Comparison of ENCODE assay signal across 8 cellular contexts in genomic region chr11:57792060-57792541, GRCh38. TPM values are rescaled to one million over a fixed set of nuclear protein-coding genes. Genes with fewer than 3 reads are reported as not detected.
A peak's percentile ranks its signal among the peaks of the same experiment; 100 is the strongest.
DNase-seq lines count a peak whose midpoint lies in the region; ATAC-seq, FAIRE-seq and TF ChIP-seq lines count a peak whose summit lies in the region.

No MANE protein-coding gene starts in this region.

- peak; percentile 86 for ATAC-seq in HG02884 (IDR thresholded peaks at IDR 0.05; ENCODE audit: unreplicated experiment)

- FAIRE-seq in GM18507 (lab: Jason Lieb, UNC) (peak; percentile 97), keratinocyte (lab: Jason Lieb, UNC) (no peak)

- no peaks in the 10 kb centered on the region for H3K9me3 ChIP-seq in SK-N-MC (ENCODE audit: low read depth, low read length)
- H3K9me3 ChIP-seq in keratinocyte (ENCODE audit: control insufficient read depth, low read depth, low read length), result no peaks in the 10 kb centered on the region

- no peak overlapping the region for H2AFZ ChIP-seq in keratinocyte (ENCODE audit: control insufficient read depth, low read length)

- 0 out of 2 replicates have a peak overlapping the region, but pooled peaks have one; percentile 26 for H3K27ac ChIP-seq in SK-N-MC
- H3K27ac ChIP-seq in keratinocyte (ENCODE audit: control insufficient read depth, insufficient read depth, low read length), result peak overlapping the region; percentile 66

- dilution Hi-C loops in keratinocyte (cut with MboI; ENCODE audit: extremely low pct_ligation_motif_present, low sequenced_read_pairs), result no loop called here

- peaks cover 39% of the 10 kb centered on the region for H3K36me3 ChIP-seq in SK-N-MC (ENCODE audit: insufficient read depth, low read length)
- H3K36me3 ChIP-seq in keratinocyte (ENCODE audit: control insufficient read depth in 2 of 2, extremely low read depth in 1 of 2, insufficient read depth in 2 of 2, low read length in 2 of 2), result peaks cover 20 to 26% of the 10 kb centered on the region in 2 experiments

- no peak for TF ChIP-seq CTCF in keratinocyte (optimal IDR thresholded peaks at IDR 0.05 in 1 of 3, IDR thresholded peaks at IDR 0.05 in 1 of 3, conservative IDR thresholded peaks at IDR 0.05 in 1 of 3; ENCODE audit: extremely low read depth in 1 of 3, insufficient read depth in 2 of 3, low read length in 3 of 3)

- peak overlapping the region; percentile 67 for H3K4me2 ChIP-seq in keratinocyte (ENCODE audit: control insufficient read depth, extremely low read depth, insufficient read depth, low read depth, low read length)

- H3K79me2 ChIP-seq in keratinocyte (ENCODE audit: control insufficient read depth, insufficient read depth, low read length), result peaks cover 96% of the 10 kb centered on the region

- peak; percentile 62 for DNase-seq in GM18507 (ENCODE audit: extremely low spot score, insufficient read length, low read depth)
- DNase-seq in SK-N-MC (ENCODE audit: low read depth, low spot score), result no peak
- DNase-seq in activated naive CD4-positive, alpha-beta T cell treated with anti-CD3 and anti-CD28 coated beads, Interleukin-2, amount 50 U/mL, for 16 hours, result peak; percentile 82
- DNase-seq in keratinocyte (ENCODE audit: low read depth, low spot score), result no peak
- peak; percentile 53 to 75 (median 54) for DNase-seq in stimulated activated CD4-positive, alpha-beta T cell treated with anti-CD3 and anti-CD28 coated beads, TNF-alpha, amount 100 ng/mL, for 24 hours (ENCODE audit: low read depth in 3 of 3)
- DNase-seq in hepatic stellate cell (ENCODE audit: low spot score), result no peak
- DNase-seq in mesenteric fat pad (ENCODE audit: low spot score), result no peak

- peaks cover 48% of the 10 kb centered on the region for H3K4me1 ChIP-seq in keratinocyte (ENCODE audit: control insufficient read depth, extremely low read depth, insufficient read depth, low read length)

- no peaks in the 10 kb centered on the region for H3K27me3 ChIP-seq in keratinocyte (ENCODE audit: control insufficient read depth, extremely low read depth, insufficient read depth, low read length)

- peaks cover 5% of the 10 kb centered on the region for H4K20me1 ChIP-seq in keratinocyte (ENCODE audit: control insufficient read depth, extremely low read depth, insufficient read depth, low read length)

- no peak overlapping the region for H3K9ac ChIP-seq in SK-N-MC (ENCODE audit: insufficient read length)
- H3K9ac ChIP-seq in keratinocyte (ENCODE audit: control insufficient read depth, extremely low read depth, insufficient read depth, low read length), result no peak overlapping the region

- H3K9me1 ChIP-seq in keratinocyte (ENCODE audit: control insufficient read depth, extremely low read depth, insufficient read depth, low read length), result no peaks in the 10 kb centered on the region

- H3K4me3 ChIP-seq in SK-N-MC (no peak overlapping the region), keratinocyte (ENCODE audit: control insufficient read depth in 2 of 3, extremely low read depth in 1 of 3, insufficient read depth in 2 of 3, low read depth in 1 of 3, low read length in 3 of 3) (peak overlapping the region in 1 of 3 experiments; percentile 4)

RNA-seq across cellular contexts. Expression of gene CTNND1, which starts 30.5 kb away (rescaled TPM):
- 125 to 187 TPM (median 144 TPM) in 3 replicates for polyA plus RNA-seq in keratinocyte
- 91.5 TPM for polyA plus RNA-seq in keratinocyte (2011; ENCODE audit: low read depth)
- polyA plus RNA-seq in keratinocyte (2011; cell fraction: cytosol; rRNA removed), result 84.0 and 129 TPM in 2 replicates
- polyA plus RNA-seq in keratinocyte (2011; cell fraction: nucleus; rRNA removed), result 203 and 221 TPM in 2 replicates
- 98.6 and 103 TPM in 2 replicates for polyA plus RNA-seq in keratinocyte (2012; ENCODE audit: low replicate concordance)
- 413 to 516 TPM (median 498 TPM) in 3 replicates for polyA minus RNA-seq in keratinocyte
- polyA minus RNA-seq in keratinocyte (2011; cell fraction: cytosol; rRNA and poly(A)+ RNA removed), result 134 TPM
- polyA minus RNA-seq in keratinocyte (2011; cell fraction: nucleus; rRNA and poly(A)+ RNA removed), result 216 and 381 TPM in 2 replicates
- 150 TPM for total RNA-seq in mesenteric fat pad

RNA-seq across cellular contexts. Expression of gene BTBD18, which starts 40.5 kb away (rescaled TPM):
- not detected in 3 replicates for polyA plus RNA-seq in keratinocyte
- polyA plus RNA-seq in keratinocyte (2011; ENCODE audit: low read depth), result not detected
- not detected in 2 replicates for polyA plus RNA-seq in keratinocyte (2011; cell fraction: cytosol; rRNA removed)
- polyA plus RNA-seq in keratinocyte (2011; cell fraction: nucleus; rRNA removed), result not detected in 2 replicates
- polyA plus RNA-seq in keratinocyte (2012; ENCODE audit: low replicate concordance), result 0.17 TPM in 1 of 2 replicates, not detected in the other
- not detected in 3 replicates for polyA minus RNA-seq in keratinocyte
- not detected for polyA minus RNA-seq in keratinocyte (2011; cell fraction: cytosol; rRNA and poly(A)+ RNA removed)
- polyA minus RNA-seq in keratinocyte (2011; cell fraction: nucleus; rRNA and poly(A)+ RNA removed), result not detected in 2 replicates
- not detected for total RNA-seq in mesenteric fat pad

RNA-seq across cellular contexts. Expression of gene SELENOH, which starts 50.8 kb away (rescaled TPM):
- 59.1 to 88.2 TPM (median 76.0 TPM) in 3 replicates for polyA plus RNA-seq in keratinocyte
- polyA plus RNA-seq in keratinocyte (2011; ENCODE audit: low read depth), result 39.6 TPM
- 48.8 and 72.9 TPM in 2 replicates for polyA plus RNA-seq in keratinocyte (2011; cell fraction: cytosol; rRNA removed)
- polyA plus RNA-seq in keratinocyte (2011; cell fraction: nucleus; rRNA removed), result 35.0 and 38.0 TPM in 2 replicates
- polyA plus RNA-seq in keratinocyte (2012; ENCODE audit: low replicate concordance), result 79.8 and 96.0 TPM in 2 replicates
- polyA minus RNA-seq in keratinocyte, result 5.1 to 10.0 TPM (median 6.5 TPM) in 3 replicates
- polyA minus RNA-seq in keratinocyte (2011; cell fraction: cytosol; rRNA and poly(A)+ RNA removed), result 43.4 TPM
- polyA minus RNA-seq in keratinocyte (2011; cell fraction: nucleus; rRNA and poly(A)+ RNA removed), result 10.6 and 13.4 TPM in 2 replicates
- 101 TPM for total RNA-seq in mesenteric fat pad

Comparison
In these comparisons a context has a peak if more than half of its experiments do, and no peak if none do; other contexts are left out.
1. DNase-seq: peak in GM18507 (single experiment), activated naive CD4-positive, alpha-beta T cell treated with anti-CD3 and anti-CD28 coated beads, Interleukin-2, amount 50 U/mL, for 16 hours (single experiment) and stimulated activated CD4-positive, alpha-beta T cell treated with anti-CD3 and anti-CD28 coated beads, TNF-alpha, amount 100 ng/mL, for 24 hours (3 of 3); none in SK-N-MC (single experiment), keratinocyte (single experiment), hepatic stellate cell (single experiment) and mesenteric fat pad (single experiment).